ENCODE assay signal across 8 cellular contexts in the genomic region with DNA sequence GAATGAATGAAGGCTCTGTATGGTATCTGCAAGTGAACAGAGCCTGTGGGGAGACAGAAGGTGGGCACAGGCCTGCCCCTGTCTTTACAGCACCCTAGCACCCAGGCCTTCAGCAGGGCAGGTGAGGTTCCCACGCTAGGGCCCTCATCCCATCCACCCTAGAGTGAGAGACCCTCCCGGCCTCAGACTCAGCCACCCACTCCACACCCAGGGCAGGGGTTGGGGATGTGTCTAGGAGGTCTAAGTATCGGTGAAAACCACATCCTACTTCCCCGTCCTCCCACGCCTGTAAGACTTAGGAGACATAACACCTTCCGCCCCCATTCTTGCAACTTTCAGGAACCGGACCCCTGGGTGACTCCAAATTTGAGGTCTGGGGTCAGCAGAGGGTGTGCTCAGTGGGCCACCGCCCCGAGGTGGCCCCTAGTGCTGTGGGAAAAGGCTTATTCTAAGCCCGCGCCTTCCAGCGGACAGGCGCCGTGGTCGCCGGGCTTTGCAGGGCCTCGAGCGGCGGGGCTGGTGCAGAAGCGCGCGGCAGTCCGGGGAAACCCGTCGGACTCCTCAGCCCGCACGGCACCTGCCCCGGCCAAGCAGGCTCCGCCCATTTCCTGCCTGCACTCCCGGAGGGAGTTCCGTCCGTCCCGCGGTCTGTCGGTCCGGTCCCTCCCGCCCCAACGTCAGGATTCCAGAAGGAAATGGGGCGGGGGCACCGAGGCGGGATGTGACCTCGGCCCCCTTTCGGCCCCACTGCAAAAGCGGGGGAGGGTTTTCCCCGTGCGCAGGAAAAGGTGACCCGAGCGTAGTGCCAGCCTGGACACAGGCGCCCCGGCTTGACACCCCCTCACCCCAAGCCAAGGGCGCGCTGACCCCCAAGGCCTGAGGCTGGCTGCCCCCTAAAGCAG. TPM values are rescaled to one million over a fixed set of nuclear protein-coding genes. Genes with fewer than 3 reads are reported as not detected.
DNase-seq lines count a peak whose midpoint lies in the region; ATAC-seq and TF ChIP-seq lines count a peak whose summit lies in the region.

No MANE protein-coding gene starts in this region.

- no peaks in the 10 kb centered on the region for H3K9me3 Mint-ChIP-seq in activated T-helper 2 cell treated with anti-CD3 and anti-CD28 coated beads, Interferon-gamma antibody, Interleukin-2, Interleukin-4, amounts not matched to agents 10 μg/mL and 5 μg/mL and 100 μg/mL, durations not matched to agents 14 hours and 24 hours and 36 hours
- H3K9me3 Mint-ChIP-seq in glutamatergic neuron (ENCODE audit: unreplicated experiment), result peaks cover 8% of the 10 kb centered on the region
- no peaks in the 10 kb centered on the region for H3K9me3 Mint-ChIP-seq in progenitor cell of endocrine pancreas (ENCODE audit: low read depth)

- peak; percentile 41 for ATAC-seq in HG02763 (IDR thresholded peaks at IDR 0.05; ENCODE audit: unreplicated experiment)

- intact Hi-C loops in activated T-helper 2 cell treated with anti-CD3 and anti-CD28 coated beads, Interferon-gamma antibody, Interleukin-2, Interleukin-4, amounts not matched to agents 10 μg/mL and 5 μg/mL and 100 μg/mL, durations not matched to agents 14 hours and 24 hours and 36 hours (cut with micrococcal nuclease), result loop anchor here (10.0 kb wide), 2 partner anchors 114 to 274 kb away; partner anchors contain the start of genes ABHD16B, ARFRP1, TPD52L2 and ZGPAT

- H3K4me3 Mint-ChIP-seq in activated T-helper 2 cell treated with anti-CD3 and anti-CD28 coated beads, Interferon-gamma antibody, Interleukin-2, Interleukin-4, amounts not matched to agents 10 μg/mL and 5 μg/mL and 100 μg/mL, durations not matched to agents 14 hours and 24 hours and 36 hours (ENCODE audit: low read depth), result peak overlapping the region; percentile 83
- H3K4me3 Mint-ChIP-seq in glutamatergic neuron (ENCODE audit: unreplicated experiment) (peak overlapping the region; percentile 71), progenitor cell of endocrine pancreas (ENCODE audit: low read depth) (peak overlapping the region; percentile 78)

- DNase-seq in NCI-H345 (lab: John Stamatoyannopoulos, UW) (peak; percentile 80), NCI-H345 treated with DMSO at 0.1 percent for 48 hours (lab: John Stamatoyannopoulos, UW; ENCODE audit: unreplicated experiment) (no peak), NCI-H774 (lab: John Stamatoyannopoulos, UW) (peak; percentile 71), glutamatergic neuron (peak; percentile 58), progenitor cell of endocrine pancreas (ENCODE audit: low spot score, unreplicated experiment) (peak; percentile 59), KG1 (lab: John Stamatoyannopoulos, UW) (no peak)
- DNase-seq in activated T-helper 2 cell treated with anti-CD3 and anti-CD28 coated beads, Interferon-gamma antibody, Interleukin-2, Interleukin-4, amounts not matched to agents 10 μg/mL and 5 μg/mL and 100 μg/mL, durations not matched to agents 14 hours and 24 hours and 36 hours (ENCODE audit: low spot score), result peak; percentile 61

- no peaks in the 10 kb centered on the region for H3K27me3 Mint-ChIP-seq in activated T-helper 2 cell treated with anti-CD3 and anti-CD28 coated beads, Interferon-gamma antibody, Interleukin-2, Interleukin-4, amounts not matched to agents 10 μg/mL and 5 μg/mL and 100 μg/mL, durations not matched to agents 14 hours and 24 hours and 36 hours (ENCODE audit: low read depth)
- H3K27me3 Mint-ChIP-seq in glutamatergic neuron (ENCODE audit: unreplicated experiment) (peaks cover 14% of the 10 kb centered on the region), progenitor cell of endocrine pancreas (no peaks in the 10 kb centered on the region)

- TF ChIP-seq CTCF in glutamatergic neuron (IDR thresholded peaks at IDR 0.05; ENCODE audit: partially characterized antibody, unreplicated experiment), result no peak
- no peak for TF ChIP-seq CTCF in progenitor cell of endocrine pancreas (IDR thresholded peaks at IDR 0.05; ENCODE audit: unreplicated experiment)

- peak overlapping the region; percentile 79 for H3K27ac Mint-ChIP-seq in activated T-helper 2 cell treated with anti-CD3 and anti-CD28 coated beads, Interferon-gamma antibody, Interleukin-2, Interleukin-4, amounts not matched to agents 10 μg/mL and 5 μg/mL and 100 μg/mL, durations not matched to agents 14 hours and 24 hours and 36 hours
- H3K27ac Mint-ChIP-seq in glutamatergic neuron (ENCODE audit: unreplicated experiment) (no peak overlapping the region), progenitor cell of endocrine pancreas (peak overlapping the region; percentile 76)

- peaks cover 43% of the 10 kb centered on the region for H3K36me3 Mint-ChIP-seq in activated T-helper 2 cell treated with anti-CD3 and anti-CD28 coated beads, Interferon-gamma antibody, Interleukin-2, Interleukin-4, amounts not matched to agents 10 μg/mL and 5 μg/mL and 100 μg/mL, durations not matched to agents 14 hours and 24 hours and 36 hours (ENCODE audit: low read depth)
- H3K36me3 Mint-ChIP-seq in glutamatergic neuron (ENCODE audit: unreplicated experiment), result no peaks in the 10 kb centered on the region
- peaks cover 13% of the 10 kb centered on the region for H3K36me3 Mint-ChIP-seq in progenitor cell of endocrine pancreas (ENCODE audit: insufficient read depth)

- H3K4me1 Mint-ChIP-seq in activated T-helper 2 cell treated with anti-CD3 and anti-CD28 coated beads, Interferon-gamma antibody, Interleukin-2, Interleukin-4, amounts not matched to agents 10 μg/mL and 5 μg/mL and 100 μg/mL, durations not matched to agents 14 hours and 24 hours and 36 hours (ENCODE audit: low read depth), result peaks cover 57% of the 10 kb centered on the region
- H3K4me1 Mint-ChIP-seq in glutamatergic neuron (ENCODE audit: low read depth, unreplicated experiment) (peaks cover 8% of the 10 kb centered on the region), progenitor cell of endocrine pancreas (ENCODE audit: low read depth) (peaks cover 26% of the 10 kb centered on the region)

RNA-seq across cellular contexts. Expression of gene SAMD10, which starts 0.9 kb away (rescaled TPM):
- 23.4 and 25.3 TPM in 2 replicates for total RNA-seq in activated T-helper 2 cell treated with anti-CD3 and anti-CD28 coated beads, Interferon-gamma antibody, Interleukin-2, Interleukin-4, amounts not matched to agents 10 μg/mL and 5 μg/mL and 100 μg/mL, durations not matched to agents 14 hours and 24 hours and 36 hours
- total RNA-seq in glutamatergic neuron (ENCODE audit: unreplicated experiment) (3.1 TPM), progenitor cell of endocrine pancreas (12.8 and 14.0 TPM in 2 replicates)

RNA-seq across cellular contexts. Expression of gene PRPF6, which starts 2.4 kb away (rescaled TPM):
- 68.9 and 70.3 TPM in 2 replicates for total RNA-seq in activated T-helper 2 cell treated with anti-CD3 and anti-CD28 coated beads, Interferon-gamma antibody, Interleukin-2, Interleukin-4, amounts not matched to agents 10 μg/mL and 5 μg/mL and 100 μg/mL, durations not matched to agents 14 hours and 24 hours and 36 hours
- total RNA-seq in glutamatergic neuron (ENCODE audit: unreplicated experiment) (60.9 TPM), progenitor cell of endocrine pancreas (74.7 and 76.4 TPM in 2 replicates)

RNA-seq across cellular contexts. Expression of gene ZNF512B, which starts 8.8 kb away (rescaled TPM):
- total RNA-seq in activated T-helper 2 cell treated with anti-CD3 and anti-CD28 coated beads, Interferon-gamma antibody, Interleukin-2, Interleukin-4, amounts not matched to agents 10 μg/mL and 5 μg/mL and 100 μg/mL, durations not matched to agents 14 hours and 24 hours and 36 hours, result 26.2 and 27.0 TPM in 2 replicates
- total RNA-seq in glutamatergic neuron (ENCODE audit: unreplicated experiment), result 32.2 TPM
- 49.4 and 50.5 TPM in 2 replicates for total RNA-seq in progenitor cell of endocrine pancreas

RNA-seq across cellular contexts. Expression of gene UCKL1, which starts 22.4 kb away (rescaled TPM):
- 48.7 and 51.2 TPM in 2 replicates for total RNA-seq in activated T-helper 2 cell treated with anti-CD3 and anti-CD28 coated beads, Interferon-gamma antibody, Interleukin-2, Interleukin-4, amounts not matched to agents 10 μg/mL and 5 μg/mL and 100 μg/mL, durations not matched to agents 14 hours and 24 hours and 36 hours
- total RNA-seq in glutamatergic neuron (ENCODE audit: unreplicated experiment) (130 TPM), progenitor cell of endocrine pancreas (78.9 and 79.2 TPM in 2 replicates)

RNA-seq across cellular contexts. Expression of gene C20orf204, which starts 57.4 kb away (rescaled TPM):
- 3.8 and 4.3 TPM in 2 replicates for total RNA-seq in activated T-helper 2 cell treated with anti-CD3 and anti-CD28 coated beads, Interferon-gamma antibody, Interleukin-2, Interleukin-4, amounts not matched to agents 10 μg/mL and 5 μg/mL and 100 μg/mL, durations not matched to agents 14 hours and 24 hours and 36 hours
- total RNA-seq in glutamatergic neuron (ENCODE audit: unreplicated experiment), result 3.9 TPM
- 3.3 and 3.4 TPM in 2 replicates for total RNA-seq in progenitor cell of endocrine pancreas

Comparison
In these comparisons a context has a peak if more than half of its experiments do, and no peak if none do; other contexts are left out.
1. DNase-seq: peak in NCI-H345 (single experiment), NCI-H774 (single experiment), activated T-helper 2 cell treated with anti-CD3 and anti-CD28 coated beads, Interferon-gamma antibody, Interleukin-2, Interleukin-4, amounts not matched to agents 10 μg/mL and 5 μg/mL and 100 μg/mL, durations not matched to agents 14 hours and 24 hours and 36 hours (single experiment), glutamatergic neuron (single experiment) and progenitor cell of endocrine pancreas (single experiment); none in NCI-H345 treated with DMSO at 0.1 percent for 48 hours (single experiment) and KG1 (single experiment).
2. Peak in every context shown above with its lines, with median percentiles within 50 percentile points of each other: H3K4me3 Mint-ChIP-seq.